27 cellular contexts compared by ENCODE assay signal in the genomic region with DNA sequence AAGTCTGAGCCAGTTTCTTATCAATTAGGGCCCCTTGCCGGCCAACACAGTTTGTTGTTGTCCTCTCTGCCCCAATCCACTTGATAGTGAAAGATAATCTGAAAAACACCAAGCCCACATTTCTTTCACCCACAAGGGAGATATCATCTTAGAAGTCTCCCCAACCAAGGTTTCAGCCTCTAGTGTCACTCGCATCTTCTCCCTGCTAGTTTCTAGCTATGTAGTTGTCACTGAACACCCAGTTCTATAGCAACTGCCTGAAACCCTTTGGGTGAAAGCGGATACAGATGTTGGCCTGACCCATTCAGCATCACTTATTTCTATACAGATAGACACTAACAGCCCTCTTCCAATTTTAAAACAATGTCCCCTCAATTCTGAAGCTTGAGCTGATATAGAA.
"Had no signal": no experiment of that assay in that cellular context is flagged by ENCODE, and none has a peak within 500 bp of the region (broad histone marks: within the 10 kb centered on the region; RNA-seq: fewer than 3 reads in every experiment).

No MANE protein-coding gene starts in this region.

- DNase-seq: activated B cell treated with CpG ODN at 0.5 μM for 24 hours; activated CD4-positive, alpha-beta memory T cell treated with anti-CD3 and anti-CD28 coated beads for 36 hours; activated CD4-positive, alpha-beta T cell treated with anti-CD3 and anti-CD28 coated beads for 4 hours; activated CD4-positive, alpha-beta T cell treated with anti-CD3 and anti-CD28 coated beads, Interleukin-2, amount 50 U/mL, for 1 hour; activated CD4-positive, CD25-positive, alpha-beta regulatory T cell treated with anti-CD3 and anti-CD28 coated beads, Interleukin-2, amount 50 U/mL, for 72 hours; activated CD8-positive, alpha-beta memory T cell treated with anti-CD3 and anti-CD28 coated beads, Interleukin-2, amount 50 U/mL, for 4 hours; activated naive CD4-positive, alpha-beta T cell treated with anti-CD3 and anti-CD28 coated beads, Interleukin-2, amount 50 U/mL, for 16 hours; activated naive CD8-positive, alpha-beta T cell treated with anti-CD3 and anti-CD28 coated beads for 36 hours; activated T-cell treated with anti-CD3 and anti-CD28 coated beads for 4 hours; activated T-cell treated with anti-CD3 and anti-CD28 coated beads, Interleukin-2, amount 50 U/mL, for 4 hours; amniotic stem cell; aorta; brain microvascular endothelial cell; central memory CD4-positive, alpha-beta T cell; NCI-H1092 treated with DMSO at 0.1 percent for 48 hours; NCI-H1417 treated with DMSO at 0.1 percent for 48 hours; NCI-H1930; NCI-H345; NCI-H510A; NCI-H526; NCI-H748 treated with DMSO at 0.1 percent for 48 hours; OCI-M1; Right ventricle myocardium superior; SW 1271; T-helper 1 cell; T-helper 2 cell; T-helper 9 cell had no signal

- ATAC-seq: activated T-cell treated with anti-CD3 and anti-CD28 coated beads, Interleukin-2, amount 50 U/mL, for 4 hours had no signal
